Comparison of ENCODE assay signal across 8 cellular contexts in genomic region chr19:2923510-2923909, GRCh38. TPM values are rescaled to one million over a fixed set of nuclear protein-coding genes. Genes with fewer than 3 reads are reported as not detected.
A peak's percentile ranks its signal among the peaks of the same experiment; 100 is the strongest.
DNase-seq lines count a peak whose midpoint lies in the region; ATAC-seq and TF ChIP-seq lines count a peak whose summit lies in the region.
"Had no signal": no experiment of that assay in that cellular context is flagged by ENCODE, and none has a peak within 500 bp of the region (broad histone marks: within the 10 kb centered on the region; RNA-seq: fewer than 3 reads in every experiment).

No MANE protein-coding gene starts in this region.

- WGBS in SK-N-SH (ENCODE audit: low lambda C conversion rate) = 37% methylated on average over 4 of the region's 4 CpGs
- 93% methylated on average over 4 of the region's 4 CpGs for WGBS in thymus

- H3K9me3 ChIP-seq in SK-N-SH (no peaks in the 10 kb centered on the region), thymus (ENCODE audit: control insufficient read depth) (no peaks in the 10 kb centered on the region)

- no peak overlapping the region for H3K27ac ChIP-seq in SK-N-SH (ENCODE audit: low read depth in 2 of 2, low read length in 1 of 2)
- H3K27ac ChIP-seq in thymus (ENCODE audit: low read depth) = peak overlapping the region; percentile 53

- H4K20me1 ChIP-seq in SK-N-SH (ENCODE audit: insufficient read depth) = no peaks in the 10 kb centered on the region

- no peaks in the 10 kb centered on the region for H3K9me2 ChIP-seq in SK-N-SH

- TF ChIP-seq EP300 in SK-N-SH (IDR thresholded peaks at IDR 0.05; ENCODE audit: borderline replicate concordance in 1 of 2, low read depth in 1 of 2, low read length in 1 of 2) = no peak

- no peak overlapping the region for H3K4me2 ChIP-seq in SK-N-SH

- H3K4me1 ChIP-seq in SK-N-SH (ENCODE audit: control insufficient read depth in 1 of 2, insufficient read depth in 2 of 2, low read depth in 1 of 2, low read length in 1 of 2) (peaks cover 0 to 2% of the 10 kb centered on the region in 2 experiments; a peak in 1 of 4 replicates), thymus (ENCODE audit: control insufficient read depth, insufficient read depth, low read length) (no peaks in the 10 kb centered on the region)

- H3K79me2 ChIP-seq in SK-N-SH (ENCODE audit: insufficient read depth) = no peaks in the 10 kb centered on the region

- DNase-seq in SK-N-SH = no peak
- peak; percentile 39 for DNase-seq in cerebellar cortex (ENCODE audit: low spot score)
- DNase-seq in HuH-7 (ENCODE audit: low spot score) = no peak
- DNase-seq: ACHN, posterior cingulate gyrus had no signal

- no peak for TF ChIP-seq CTCF in SK-N-SH (IDR thresholded peaks at IDR 0.05)

- H3K36me3 ChIP-seq in SK-N-SH (replicated peaks in 1 of 2; ENCODE audit: control insufficient read depth in 1 of 2, insufficient read depth in 2 of 2, low read length in 1 of 2) = peaks cover 0 to 9% of the 10 kb centered on the region in 2 experiments
- H3K36me3 ChIP-seq in thymus (ENCODE audit: control insufficient read depth, insufficient read depth) = peaks cover 4% of the 10 kb centered on the region

- POLR2A ChIA-PET in SK-N-SH (lab: Yijun Ruan, JAX) = no interaction called here

- H3K9ac ChIP-seq in SK-N-SH = no peak overlapping the region

- H3F3A ChIP-seq in SK-N-SH (replicated peaks; ENCODE audit: insufficient read depth) = no peaks in the 10 kb centered on the region

- ATAC-seq in SK-N-SH treated with all-trans-retinoic acid at 6 μM for 48 hours = peak; percentile 45
- no peak for ATAC-seq in HG03432 (IDR thresholded peaks at IDR 0.05; ENCODE audit: unreplicated experiment)

- no peak overlapping the region for H2AFZ ChIP-seq in SK-N-SH (ENCODE audit: low read depth)

- no peak overlapping the region for H3K4me3 ChIP-seq in SK-N-SH (ENCODE audit: low read depth in 2 of 2, low read length in 1 of 2)
- no peak overlapping the region for H3K4me3 ChIP-seq in thymus (ENCODE audit: low read length)

- TF ChIP-seq RAD21 in SK-N-SH (IDR thresholded peaks at IDR 0.05; ENCODE audit: low read length) = no peak

- H3K27me3 ChIP-seq in SK-N-SH (ENCODE audit: insufficient read depth) (no peaks in the 10 kb centered on the region), thymus (ENCODE audit: control insufficient read depth, insufficient read depth) (no peaks in the 10 kb centered on the region)

- CTCF ChIA-PET in SK-N-SH (lab: Yijun Ruan, JAX) = interaction anchor here (1.1 to 4.0 kb wide), 2 partner anchors 36 to 104 kb away, joined by 3 to 15 read pairs; partner anchors contain the start of gene ZNF554

TF ChIP-seq in SK-N-SH treated with all-trans-retinoic acid at 6 μM for 48 hours, 23 proteins besides CTCF, POLR2A, EP300 and RAD21 (continues in another document):
- no peak for TF ChIP-seq ZC3H10 (CRISPR knock-in tag; IDR thresholded peaks at IDR 0.05)
- TF ChIP-seq ZNF565 (CRISPR knock-in tag; conservative IDR thresholded peaks at IDR 0.05; ENCODE audit: low read depth) = no peak
- TF ChIP-seq BACH2 (CRISPR knock-in tag; IDR thresholded peaks at IDR 0.05; ENCODE audit: borderline replicate concordance) = no peak
- no peak for TF ChIP-seq CREB5 (CRISPR knock-in tag; IDR thresholded peaks at IDR 0.05; ENCODE audit: low read depth)
- no peak for TF ChIP-seq PATZ1 (CRISPR knock-in tag; IDR thresholded peaks at IDR 0.05; ENCODE audit: borderline replicate concordance)
- TF ChIP-seq SNAI2 (CRISPR knock-in tag; IDR thresholded peaks at IDR 0.05) = no peak
- TF ChIP-seq ARNTL (CRISPR knock-in tag; IDR thresholded peaks at IDR 0.05; ENCODE audit: borderline replicate concordance, low read depth) = no peak
- no peak for TF ChIP-seq ZNF8 (CRISPR knock-in tag; IDR thresholded peaks at IDR 0.05)
- no peak for TF ChIP-seq ISL1 (CRISPR knock-in tag; IDR thresholded peaks at IDR 0.05)
- TF ChIP-seq ZFP3 (CRISPR knock-in tag; IDR thresholded peaks at IDR 0.05) = no peak
- TF ChIP-seq ZNF70 (CRISPR knock-in tag; IDR thresholded peaks at IDR 0.05) = no peak

TF ChIP-seq in SK-N-SH, 30 proteins besides CTCF, POLR2A, EP300 and RAD21:
- no peak for TF ChIP-seq JUND (IDR thresholded peaks at IDR 0.05)
- no peak for TF ChIP-seq CHD2 (IDR thresholded peaks at IDR 0.05; ENCODE audit: low read length, partially characterized antibody)
- no peak for TF ChIP-seq USF2 (IDR thresholded peaks at IDR 0.05; ENCODE audit: borderline replicate concordance, low read depth, low read length)
- TF ChIP-seq PBX3 (IDR thresholded peaks at IDR 0.05) = no peak
- TF ChIP-seq IRF3 (IDR thresholded peaks at IDR 0.05; ENCODE audit: low read depth, low read length) = no peak
- TF ChIP-seq NRF1 (IDR thresholded peaks at IDR 0.05; ENCODE audit: low read depth, low read length) = no peak
- TF ChIP-seq TEAD4 (IDR thresholded peaks at IDR 0.05; ENCODE audit: borderline replicate concordance, insufficient read depth) = no peak
- no peak for TF ChIP-seq FOXM1 (IDR thresholded peaks at IDR 0.05; ENCODE audit: low read depth)
- no peak for TF ChIP-seq MXI1 (IDR thresholded peaks at IDR 0.05; ENCODE audit: low read depth, low read length)
- TF ChIP-seq POLR2AphosphoS5 (IDR thresholded peaks at IDR 0.05; ENCODE audit: low read depth, low read length) = no peak
- TF ChIP-seq ZBTB33 (IDR thresholded peaks at IDR 0.05; ENCODE audit: borderline replicate concordance, low read depth) = no peak
- no peak for TF ChIP-seq SIN3A (IDR thresholded peaks at IDR 0.05; ENCODE audit: borderline replicate concordance, low read depth, low read length)
- TF ChIP-seq ELF1 (IDR thresholded peaks at IDR 0.05) = no peak
- no peak for TF ChIP-seq MEF2A (IDR thresholded peaks at IDR 0.05; ENCODE audit: borderline replicate concordance, low read depth)
- TF ChIP-seq SMC3 (IDR thresholded peaks at IDR 0.05; ENCODE audit: low read depth, low read length) = no peak
- no peak for TF ChIP-seq RXRA (IDR thresholded peaks at IDR 0.05; ENCODE audit: borderline replicate concordance, low read depth)

RNA-seq across cellular contexts. Expression of gene ZNF77, which starts 21.3 kb away (rescaled TPM):
- polyA plus RNA-seq in SK-N-SH (2012; rRNA removed) (4.4 and 6.6 TPM in 2 replicates), thymus (4.6 TPM)
- polyA plus RNA-seq in SK-N-SH (2012; cell fraction: cytosol; rRNA removed) = 4.8 and 5.0 TPM in 2 replicates
- polyA plus RNA-seq in SK-N-SH (2012; cell fraction: nucleus; rRNA removed) = 8.4 and 10.1 TPM in 2 replicates

RNA-seq across cellular contexts. Expression of gene ZNF57, which starts 22.8 kb away (rescaled TPM):
- polyA plus RNA-seq in SK-N-SH (2012; rRNA removed) (2.1 and 3.2 TPM in 2 replicates), thymus (7.8 TPM)
- polyA plus RNA-seq in SK-N-SH (2012; cell fraction: cytosol; rRNA removed) = 2.2 and 2.7 TPM in 2 replicates
- polyA plus RNA-seq in SK-N-SH (2012; cell fraction: nucleus; rRNA removed) = 3.5 and 6.7 TPM in 2 replicates

RNA-seq across cellular contexts. Expression of gene TLE6, which starts 53.9 kb away (rescaled TPM):
- 2.6 and 3.3 TPM in 2 replicates for polyA plus RNA-seq in SK-N-SH (2012; rRNA removed)
- polyA plus RNA-seq in SK-N-SH (2012; cell fraction: cytosol; rRNA removed) = 0.95 and 1.2 TPM in 2 replicates
- polyA plus RNA-seq in SK-N-SH (2012; cell fraction: nucleus; rRNA removed) = 9.8 and 10.4 TPM in 2 replicates
- polyA plus RNA-seq in thymus = 4.9 TPM

RNA-seq across cellular contexts. Expression of gene ZNF556, which starts 56.4 kb away (rescaled TPM):
- polyA plus RNA-seq in SK-N-SH (2012; rRNA removed) = 0.46 and 0.67 TPM in 2 replicates
- 0.63 and 0.71 TPM in 2 replicates for polyA plus RNA-seq in SK-N-SH (2012; cell fraction: cytosol; rRNA removed)
- 0.87 and 1.0 TPM in 2 replicates for polyA plus RNA-seq in SK-N-SH (2012; cell fraction: nucleus; rRNA removed)
- 0.16 TPM for polyA plus RNA-seq in thymus
